In genomic region chr5:76953551-76954382, GRCh38 we compare ENCODE assay signal across 9 cellular contexts. TPM values are rescaled to one million over a fixed set of nuclear protein-coding genes. Genes with fewer than 3 reads are reported as not detected.
DNase-seq lines count a peak whose midpoint lies in the region; ATAC-seq and TF ChIP-seq lines count a peak whose summit lies in the region.
"Had no signal": no experiment of that assay in that cellular context is flagged by ENCODE, and none has a peak within 500 bp of the region (broad histone marks: within the 10 kb centered on the region; RNA-seq: fewer than 3 reads in every experiment).

No MANE protein-coding gene starts in this region.

- TF ChIP-seq EP300 in stomach (IDR thresholded peaks at IDR 0.05), result no peak

- intact Hi-C loops in left lung (cut with DNase I), result no loop called here
- intact Hi-C loops in stomach (cut with DNase I; ENCODE audit: low total_unique reads), result no loop called here

- H3K27ac ChIP-seq in cingulate gyrus (ENCODE audit: low read depth, low read length), result peak overlapping the region; percentile 39
- no peak overlapping the region for H3K27ac ChIP-seq in left lung
- H3K27ac ChIP-seq in stomach, result no peak overlapping the region

- peaks cover 37 to 49% of the 10 kb centered on the region in 2 donors for H3K27me3 ChIP-seq in left lung
- peaks cover 10 to 50% (median 27%) of the 10 kb centered on the region in 3 donors for H3K27me3 ChIP-seq in stomach

- TF ChIP-seq CTCF in left lung (IDR thresholded peaks at IDR 0.05), result no peak
- no peak for TF ChIP-seq CTCF in stomach (IDR thresholded peaks at IDR 0.05)

- ATAC-seq in left lung, result peak; percentile 60
- ATAC-seq in HG03442 (IDR thresholded peaks at IDR 0.05; ENCODE audit: unreplicated experiment), result no peak

- DNase-seq in NCI-H748 (lab: John Stamatoyannopoulos, UW; ENCODE audit: unreplicated experiment), result peak; percentile 44
- no peak for DNase-seq in NCI-H748 treated with DMSO at 0.1 percent for 48 hours (lab: John Stamatoyannopoulos, UW)
- DNase-seq in left lung, result peak in 1 of 2 donors; percentile 78
- no peak for DNase-seq in stomach
- no peak for DNase-seq in NCI-H510A (lab: John Stamatoyannopoulos, UW)
- no peak for DNase-seq in NCI-H82 (lab: John Stamatoyannopoulos, UW)
- DNase-seq: NCI-H1105 treated with DMSO at 0.1 percent for 48 hours had no signal

- no peaks in the 10 kb centered on the region for H3K9me3 ChIP-seq in left lung
- no peaks in the 10 kb centered on the region for H3K9me3 ChIP-seq in stomach

- H3K4me1 ChIP-seq in left lung, result peaks cover 12 to 21% of the 10 kb centered on the region in 2 donors
- H3K4me1 ChIP-seq in stomach, result peaks cover 0 to 16% (median 13%) of the 10 kb centered on the region in 4 donors

- no peak for TF ChIP-seq POLR2A in stomach (IDR thresholded peaks at IDR 0.05)

- H3K4me3 ChIP-seq in left lung (peak overlapping the region; percentile 6 to 31), stomach (peak overlapping the region; percentile 23 to 45 (median 36))

- 1 to 3% (median 2%) methylated on average over 61 to 81 of the region's 81 CpGs for WGBS in stomach, 5 donors

- H3K36me3 ChIP-seq in left lung (no peaks in the 10 kb centered on the region), stomach (no peaks in the 10 kb centered on the region)

RNA-seq across cellular contexts. Expression of gene CRHBP, which starts 0.9 kb away (rescaled TPM):
- total RNA-seq in left lung (under 1 TPM in 1 of 2 donors, not detected in 1; 0.65 TPM), stomach (not detected)
- under 1 TPM; 0.10 to 0.31 (median 0.12) TPM for polyA plus RNA-seq in stomach
